Comparison of ENCODE assay signal across 8 cellular contexts in genomic region chr9:94164756-94165549, GRCh38.
A peak's percentile ranks its signal among the peaks of the same experiment; 100 is the strongest.
DNase-seq lines count a peak whose midpoint lies in the region; FAIRE-seq and TF ChIP-seq lines count a peak whose summit lies in the region.

No MANE protein-coding gene starts in this region.

- WGBS in H1 (ENCODE audit: extremely low coverage in 1 of 2, insufficient coverage in 1 of 2, insufficient read length in 1 of 2, insufficient replicate concordance in 2 of 2, low coverage in 1 of 2, low lambda C conversion rate in 2 of 2, missing lambda C conversion rate in 1 of 2), 2 experiments = 87% methylated on average over 5 of the region's 5 CpGs; no CpG with 5 or more reads in 1 of the 2 experiments

- peak overlapping the region; percentile 44 for H3K4ac ChIP-seq in H1 (replicated peaks; ENCODE audit: insufficient read length, low read depth, low read length)

- FAIRE-seq in H1 (lab: Jason Lieb, UNC) = no peak

- peak overlapping the region; percentile 46; the same call in 1 of the 2 replicates for H2AK5ac ChIP-seq in H1 (ENCODE audit: low read depth, low read length)

- H3K27ac ChIP-seq in H1 (ENCODE audit: low read depth, low read length) (no peak overlapping the region), skin epidermis (peak overlapping the region in 11 of 21 experiments; percentile 15 to 100 (median 99)), WERI-Rb-1 (no peak overlapping the region)

- no peak overlapping the region for H3K9ac ChIP-seq in H1 (replicated peaks in 1 of 4; ENCODE audit: extremely low read depth in 1 of 4, low read depth in 3 of 4, low read length in 3 of 4)

- TF ChIP-seq CTCF in H1 (IDR thresholded peaks at IDR 0.05; ENCODE audit: control extremely low read depth in 1 of 3, insufficient read depth in 1 of 3, low read depth in 1 of 3, low read length in 3 of 3) (no peak), WERI-Rb-1 (IDR thresholded peaks at IDR 0.05; ENCODE audit: low read depth, low read length) (no peak)

- H3K4me1 ChIP-seq in H1 (replicated peaks in 1 of 4; ENCODE audit: control insufficient read depth in 3 of 4, insufficient read depth in 4 of 4, low read length in 3 of 4) = no peaks in the 10 kb centered on the region

- DNase-seq in DMS79 treated with DMSO at 0.1 percent for 48 hours (lab: John Stamatoyannopoulos, UW) (peak; percentile 0), DMS79 (lab: John Stamatoyannopoulos, UW) (no peak), NOMO-1 treated with DMSO at 0.1 percent for 48 hours (lab: John Stamatoyannopoulos, UW; ENCODE audit: unreplicated experiment) (peak; percentile 43), H1 (ENCODE audit: low read depth in 1 of 2, low spot score in 2 of 2) (peak in 1 of 2 experiments; percentile 22), NCI-H524 (lab: John Stamatoyannopoulos, UW) (no peak), WERI-Rb-1 (no peak), H4 (ENCODE audit: low spot score) (no peak)

- H2BK5ac ChIP-seq in H1 (ENCODE audit: low read depth, low read length) = 0 out of 2 replicates have a peak overlapping the region, but pooled peaks have one; percentile 45

- H3K9me3 ChIP-seq in H1 (ENCODE audit: insufficient read depth in 2 of 2, low read depth in 1 of 2, low read length in 1 of 2) = no peaks in the 10 kb centered on the region
- H3K9me3 ChIP-seq in WERI-Rb-1 (ENCODE audit: severe bottlenecking) = no peaks in the 10 kb centered on the region

- peak overlapping the region; percentile 68; the same call in 1 of the 2 replicates for H4K8ac ChIP-seq in H1 (ENCODE audit: extremely low read depth, insufficient read depth, low read length)

- TF ChIP-seq EP300 in H1 (IDR thresholded peaks at IDR 0.05; ENCODE audit: borderline replicate concordance in 1 of 2, low read depth in 2 of 2, low read length in 2 of 2) = no peak

- 0 out of 2 replicates have a peak overlapping the region, but pooled peaks have one; percentile 75 for H2BK12ac ChIP-seq in H1 (ENCODE audit: low read depth, low read length)

- H3K79me2 ChIP-seq in H1 (ENCODE audit: control insufficient read depth in 1 of 2, insufficient read depth in 2 of 2, low read length in 2 of 2) = peaks cover 26 to 32% of the 10 kb centered on the region in 2 experiments

- H3K4me2 ChIP-seq in H1 (ENCODE audit: insufficient read depth in 1 of 2, low read depth in 2 of 2, low read length in 2 of 2) = peak overlapping the region; percentile 40 to 47; a peak in 1 of 4 replicates

- CTCF ChIA-PET in H1 (lab: Charles Lee; ENCODE audit: partially characterized antibody) = interaction anchor here (0.5 to 2.7 kb wide), 7 partner anchors 9 to 317 kb away, joined by 3 to 14 read pairs (median 3); no protein-coding TSS in a partner anchor

- H4K91ac ChIP-seq in H1 (replicated peaks; ENCODE audit: insufficient read length, low read length) = no peak overlapping the region

- H3K4me3 ChIP-seq in H1 (ENCODE audit: extremely low read depth in 1 of 4, insufficient read depth in 2 of 4, low read depth in 3 of 4, low read length in 4 of 4) (peak overlapping the region in 1 of 4 experiments; percentile 85; a peak in 2 of 8 replicates), skin epidermis (peak overlapping the region in 4 of 7 experiments; percentile 2 to 97 (median 88)), WERI-Rb-1 (ENCODE audit: low read depth, low read length) (no peak overlapping the region)

- H2BK20ac ChIP-seq in H1 (ENCODE audit: low read length) = 0 out of 2 replicates have a peak overlapping the region, but pooled peaks have one; percentile 27

- no peak overlapping the region for H4K5ac ChIP-seq in H1 (ENCODE audit: insufficient read length, low read depth, low read length)

- H2BK15ac ChIP-seq in H1 (ENCODE audit: low read length) = peak overlapping the region; percentile 18; the same call in 1 of the 2 replicates

- H3K18ac ChIP-seq in H1 (ENCODE audit: extremely low read depth, low read length) = no peak overlapping the region

- H3K23me2 ChIP-seq in H1 (ENCODE audit: low read depth, low read length) = no peaks in the 10 kb centered on the region

- H3K14ac ChIP-seq in H1 (ENCODE audit: insufficient read length) = no peak overlapping the region

- no peak for TF ChIP-seq POLR2A in H1 (IDR thresholded peaks at IDR 0.05; ENCODE audit: control extremely low read depth in 1 of 2, low read depth in 2 of 2, low read length in 2 of 2)

- H3K23ac ChIP-seq in H1 (ENCODE audit: insufficient read length) = no peak overlapping the region

- no peaks in the 10 kb centered on the region for H3K79me1 ChIP-seq in H1 (ENCODE audit: low read depth, low read length)

- no peak overlapping the region for H2BK120ac ChIP-seq in H1 (replicated peaks; ENCODE audit: low read depth, low read length)

- POLR2A ChIA-PET in H1 (lab: Charles Lee; ENCODE audit: partially characterized antibody) = interaction anchor here (1.6 to 4.4 kb wide), 5 partner anchors 13 to 101 kb away, joined by 3 to 38 read pairs (median 16); no protein-coding TSS in a partner anchor

- H3K36me3 ChIP-seq in H1 (ENCODE audit: control insufficient read depth in 2 of 4, insufficient read depth in 4 of 4, low read length in 3 of 4) (no peaks in the 10 kb centered on the region), WERI-Rb-1 (peaks cover 18% of the 10 kb centered on the region)

- H3K27me3 ChIP-seq in H1 (replicated peaks in 1 of 4; ENCODE audit: control insufficient read depth in 3 of 4, extremely low read depth in 1 of 4, insufficient read depth in 3 of 4, low read length in 3 of 4) (no peaks in the 10 kb centered on the region; a peak in 1 of 7 replicates), WERI-Rb-1 (ENCODE audit: insufficient read depth, low read depth, severe bottlenecking) (no peaks in the 10 kb centered on the region)

- H3K56ac ChIP-seq in H1 (replicated peaks; ENCODE audit: insufficient read length, low read depth, low read length) = no peak overlapping the region

- TF ChIP-seq RAD21 in H1 (IDR thresholded peaks at IDR 0.05 in 1 of 2, conservative IDR thresholded peaks at IDR 0.05 in 1 of 2; ENCODE audit: low read depth in 2 of 2, low read length in 2 of 2) = no peak

- H4K20me1 ChIP-seq in H1 (replicated peaks in 1 of 2; ENCODE audit: control insufficient read depth in 1 of 2, insufficient read depth in 2 of 2, low read length in 2 of 2) = peaks cover 11 to 13% of the 10 kb centered on the region in 2 experiments

- H2AFZ ChIP-seq in H1 (ENCODE audit: low read length) = no peak overlapping the region

TF ChIP-seq in H1, 55 proteins besides CTCF, POLR2A, EP300 and RAD21:
- no peak for TF ChIP-seq SIN3A (conservative IDR thresholded peaks at IDR 0.05 in 1 of 2, IDR thresholded peaks at IDR 0.05 in 1 of 2; ENCODE audit: low read depth in 1 of 2, low read length in 2 of 2)
- TF ChIP-seq CREB1 (IDR thresholded peaks at IDR 0.05) = no peak
- TF ChIP-seq BRCA1 (IDR thresholded peaks at IDR 0.05; ENCODE audit: low read depth, low read length) = no peak
- no peak for TF ChIP-seq RXRA (IDR thresholded peaks at IDR 0.05; ENCODE audit: insufficient read depth, low read depth, low read length)
- no peak for TF ChIP-seq HDAC6 (IDR thresholded peaks at IDR 0.05; ENCODE audit: low read depth, low read length)
- TF ChIP-seq CHD2 (IDR thresholded peaks at IDR 0.05; ENCODE audit: low read length) = no peak
- no peak for TF ChIP-seq POLR2AphosphoS5 (IDR thresholded peaks at IDR 0.05; ENCODE audit: low read depth, low read length)
- TF ChIP-seq RBBP5 (IDR thresholded peaks at IDR 0.05; ENCODE audit: borderline replicate concordance, low read depth, low read length) = no peak
- TF ChIP-seq RFX5 (IDR thresholded peaks at IDR 0.05; ENCODE audit: borderline replicate concordance, low read depth, low read length) = no peak
- TF ChIP-seq BCL11A (IDR thresholded peaks at IDR 0.05; ENCODE audit: low read depth in 2 of 2, low read length in 2 of 2) = no peak
- no peak for TF ChIP-seq SIX5 (IDR thresholded peaks at IDR 0.05; ENCODE audit: low read depth, low read length)
- no peak for TF ChIP-seq SUZ12 (IDR thresholded peaks at IDR 0.05; ENCODE audit: low read length)
- TF ChIP-seq KDM4A (IDR thresholded peaks at IDR 0.05; ENCODE audit: low read depth, low read length, severe bottlenecking) = no peak
- TF ChIP-seq EGR1 (IDR thresholded peaks at IDR 0.05; ENCODE audit: borderline replicate concordance, low read depth, low read length) = no peak
- no peak for TF ChIP-seq SP1 (IDR thresholded peaks at IDR 0.05; ENCODE audit: low read depth, low read length)
- TF ChIP-seq SP2 (IDR thresholded peaks at IDR 0.05; ENCODE audit: low read length) = no peak
- TF ChIP-seq SRF (IDR thresholded peaks at IDR 0.05; ENCODE audit: low read depth, low read length) = no peak
- TF ChIP-seq JUN (IDR thresholded peaks at IDR 0.05; ENCODE audit: low read depth, low read length) = no peak
- TF ChIP-seq TAF1 (IDR thresholded peaks at IDR 0.05; ENCODE audit: low read depth, low read length) = no peak
- TF ChIP-seq SAP30 (IDR thresholded peaks at IDR 0.05; ENCODE audit: insufficient read depth, insufficient replicate concordance, low read length) = no peak

Comparison
In these comparisons a context has a peak if more than half of its experiments do, and no peak if none do; other contexts are left out.
1. DNase-seq: peak in DMS79 treated with DMSO at 0.1 percent for 48 hours (single experiment) and NOMO-1 treated with DMSO at 0.1 percent for 48 hours (single experiment); none in DMS79 (single experiment), NCI-H524 (0 of 2), WERI-Rb-1 (single experiment) and H4 (single experiment).
2. H3K27ac ChIP-seq: peak in skin epidermis (11 of 21); none in H1 (single experiment) and WERI-Rb-1 (single experiment).